1 cellular context compared by ENCODE assay signal in the genomic region with DNA sequence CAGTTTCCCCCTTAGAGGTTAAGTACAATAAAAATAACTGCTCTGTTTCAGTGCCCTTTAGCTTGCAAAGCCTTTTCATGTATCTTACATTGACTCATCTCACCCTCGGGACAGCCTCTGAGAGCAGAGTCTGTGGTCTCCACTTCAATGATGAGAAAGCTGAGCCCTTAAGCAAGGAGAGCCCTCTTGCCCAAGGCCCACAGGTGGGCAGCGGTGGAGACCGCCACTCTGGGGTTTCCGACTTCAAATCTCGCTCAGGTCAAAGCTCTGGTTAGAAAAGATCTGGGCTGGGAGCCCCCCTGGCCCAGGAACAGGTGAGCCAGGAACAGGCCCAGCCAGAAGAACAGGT.
TF ChIP-seq lines count a peak whose summit lies in the region.

No MANE protein-coding gene starts in this region.

TF ChIP-seq in H1, 55 proteins besides CTCF, POLR2A, EP300 and RAD21:
- TF ChIP-seq SIN3A (conservative IDR thresholded peaks at IDR 0.05 in 1 of 2, IDR thresholded peaks at IDR 0.05 in 1 of 2; ENCODE audit: low read depth in 1 of 2, low read length in 2 of 2) (no peak), RBBP5 (IDR thresholded peaks at IDR 0.05; ENCODE audit: borderline replicate concordance, low read depth, low read length) (no peak), SIRT6 (IDR thresholded peaks at IDR 0.05; ENCODE audit: low read length) (no peak), SP4 (IDR thresholded peaks at IDR 0.05; ENCODE audit: low read length) (no peak), GTF2F1 (IDR thresholded peaks at IDR 0.05; ENCODE audit: borderline replicate concordance, low read depth, low read length) (no peak), JUN (IDR thresholded peaks at IDR 0.05; ENCODE audit: low read depth, low read length) (no peak), EZH2 (IDR thresholded peaks at IDR 0.05; ENCODE audit: low read depth, low read length, severe bottlenecking) (no peak), CHD1 (IDR thresholded peaks at IDR 0.05; ENCODE audit: low read depth, low read length) (no peak), TCF12 (IDR thresholded peaks at IDR 0.05; ENCODE audit: low read depth, low read length) (no peak), SP2 (IDR thresholded peaks at IDR 0.05; ENCODE audit: low read length) (no peak), RXRA (IDR thresholded peaks at IDR 0.05; ENCODE audit: insufficient read depth, low read depth, low read length) (no peak), SRF (IDR thresholded peaks at IDR 0.05; ENCODE audit: low read depth, low read length) (no peak), PHF8 (conservative IDR thresholded peaks at IDR 0.05; ENCODE audit: low read depth, low read length) (no peak), SAP30 (IDR thresholded peaks at IDR 0.05; ENCODE audit: insufficient read depth, insufficient replicate concordance, low read length) (no peak), TAF1 (IDR thresholded peaks at IDR 0.05; ENCODE audit: low read depth, low read length) (no peak), BACH1 (IDR thresholded peaks at IDR 0.05; ENCODE audit: low read length) (no peak), KDM5A (IDR thresholded peaks at IDR 0.05; ENCODE audit: low read length) (no peak)
- TF ChIP-seq, protein P1, sequence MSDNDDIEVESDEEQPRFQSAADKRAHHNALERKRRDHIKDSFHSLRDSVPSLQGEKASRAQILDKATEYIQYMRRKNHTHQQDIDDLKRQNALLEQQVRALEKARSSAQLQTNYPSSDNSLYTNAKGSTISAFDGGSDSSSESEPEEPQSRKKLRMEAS (IDR thresholded peaks at IDR 0.05): no peak
- TF ChIP-seq, protein P2, sequence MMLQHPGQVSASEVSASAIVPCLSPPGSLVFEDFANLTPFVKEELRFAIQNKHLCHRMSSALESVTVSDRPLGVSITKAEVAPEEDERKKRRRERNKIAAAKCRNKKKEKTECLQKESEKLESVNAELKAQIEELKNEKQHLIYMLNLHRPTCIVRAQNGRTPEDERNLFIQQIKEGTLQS (IDR thresholded peaks at IDR 0.05; ENCODE audit: insufficient read depth, low read depth, low read length): no peak
- TF ChIP-seq, protein P3, sequence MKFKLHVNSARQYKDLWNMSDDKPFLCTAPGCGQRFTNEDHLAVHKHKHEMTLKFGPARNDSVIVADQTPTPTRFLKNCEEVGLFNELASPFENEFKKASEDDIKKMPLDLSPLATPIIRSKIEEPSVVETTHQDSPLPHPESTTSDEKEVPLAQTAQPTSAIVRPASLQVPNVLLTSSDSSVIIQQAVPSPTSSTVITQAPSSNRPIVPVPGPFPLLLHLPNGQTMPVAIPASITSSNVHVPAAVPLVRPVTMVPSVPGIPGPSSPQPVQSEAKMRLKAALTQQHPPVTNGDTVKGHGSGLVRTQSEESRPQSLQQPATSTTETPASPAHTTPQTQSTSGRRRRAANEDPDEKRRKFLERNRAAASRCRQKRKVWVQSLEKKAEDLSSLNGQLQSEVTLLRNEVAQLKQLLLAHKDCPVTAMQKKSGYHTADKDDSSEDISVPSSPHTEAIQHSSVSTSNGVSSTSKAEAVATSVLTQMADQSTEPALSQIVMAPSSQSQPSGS (IDR thresholded peaks at IDR 0.05; ENCODE audit: low read length): no peak
